2 cellular contexts compared by ENCODE assay signal in the genomic region with DNA sequence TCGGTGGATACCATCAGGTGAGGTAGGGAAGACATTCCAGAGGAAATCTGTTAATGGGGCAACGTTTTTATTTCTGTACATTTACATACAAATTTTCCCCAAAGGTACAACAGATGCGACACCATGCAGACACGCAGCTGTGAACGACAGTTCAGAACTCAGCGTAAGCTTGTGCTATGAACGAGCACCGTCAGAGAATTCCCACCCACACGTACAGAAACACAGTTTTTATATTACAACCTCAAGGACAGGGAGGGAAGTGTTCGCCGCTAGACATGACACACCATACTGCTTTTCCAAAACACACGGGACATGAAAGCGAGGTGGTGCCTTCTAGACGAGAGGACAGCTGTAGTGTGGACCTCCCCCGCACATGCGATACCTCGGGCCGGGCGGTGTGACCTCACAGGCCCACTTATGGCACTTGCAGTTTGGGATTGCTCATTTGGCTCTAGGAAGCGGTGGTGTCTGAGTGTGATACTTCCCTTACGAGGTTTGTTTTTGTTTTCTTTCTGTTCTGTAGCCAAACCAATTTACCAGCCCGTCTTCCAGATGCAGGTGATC.
A peak's percentile ranks its signal among the peaks of the same experiment; 100 is the strongest.
TF ChIP-seq lines count a peak whose summit lies in the region.

No MANE protein-coding gene starts in this region.

TF ChIP-seq in PFSK-1, 5 proteins besides CTCF, POLR2A, EP300 and RAD21 (continued from another document):
- TF ChIP-seq, protein P1, sequence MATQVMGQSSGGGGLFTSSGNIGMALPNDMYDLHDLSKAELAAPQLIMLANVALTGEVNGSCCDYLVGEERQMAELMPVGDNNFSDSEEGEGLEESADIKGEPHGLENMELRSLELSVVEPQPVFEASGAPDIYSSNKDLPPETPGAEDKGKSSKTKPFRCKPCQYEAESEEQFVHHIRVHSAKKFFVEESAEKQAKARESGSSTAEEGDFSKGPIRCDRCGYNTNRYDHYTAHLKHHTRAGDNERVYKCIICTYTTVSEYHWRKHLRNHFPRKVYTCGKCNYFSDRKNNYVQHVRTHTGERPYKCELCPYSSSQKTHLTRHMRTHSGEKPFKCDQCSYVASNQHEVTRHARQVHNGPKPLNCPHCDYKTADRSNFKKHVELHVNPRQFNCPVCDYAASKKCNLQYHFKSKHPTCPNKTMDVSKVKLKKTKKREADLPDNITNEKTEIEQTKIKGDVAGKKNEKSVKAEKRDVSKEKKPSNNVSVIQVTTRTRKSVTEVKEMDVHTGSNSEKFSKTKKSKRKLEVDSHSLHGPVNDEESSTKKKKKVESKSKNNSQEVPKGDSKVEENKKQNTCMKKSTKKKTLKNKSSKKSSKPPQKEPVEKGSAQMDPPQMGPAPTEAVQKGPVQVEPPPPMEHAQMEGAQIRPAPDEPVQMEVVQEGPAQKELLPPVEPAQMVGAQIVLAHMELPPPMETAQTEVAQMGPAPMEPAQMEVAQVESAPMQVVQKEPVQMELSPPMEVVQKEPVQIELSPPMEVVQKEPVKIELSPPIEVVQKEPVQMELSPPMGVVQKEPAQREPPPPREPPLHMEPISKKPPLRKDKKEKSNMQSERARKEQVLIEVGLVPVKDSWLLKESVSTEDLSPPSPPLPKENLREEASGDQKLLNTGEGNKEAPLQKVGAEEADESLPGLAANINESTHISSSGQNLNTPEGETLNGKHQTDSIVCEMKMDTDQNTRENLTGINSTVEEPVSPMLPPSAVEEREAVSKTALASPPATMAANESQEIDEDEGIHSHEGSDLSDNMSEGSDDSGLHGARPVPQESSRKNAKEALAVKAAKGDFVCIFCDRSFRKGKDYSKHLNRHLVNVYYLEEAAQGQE (IDR thresholded peaks at IDR 0.05; ENCODE audit: insufficient read depth in 1 of 2, low read depth in 2 of 2, low read length in 2 of 2): no peak

TF ChIP-seq in K562, 482 proteins besides CTCF, POLR2A, EP300 and RAD21 (continued from another document):
- TF ChIP-seq POLR2AphosphoS5 (IDR thresholded peaks at IDR 0.05; ENCODE audit: control insufficient read depth, insufficient read depth, low read depth, low read length) (peak; percentile 21; the same call in 1 of the 2 replicates), ZNF134 (CRISPR knock-in tag; conservative IDR thresholded peaks at IDR 0.05) (no peak), EHMT2 (IDR thresholded peaks at IDR 0.05) (no peak), RHOXF2B (CRISPR knock-in tag; conservative IDR thresholded peaks at IDR 0.05) (no peak), CBX3 (IDR thresholded peaks at IDR 0.05; ENCODE audit: borderline replicate concordance in 1 of 2, low read length in 2 of 2) (no peak), PRPF4 (IDR thresholded peaks at IDR 0.05; ENCODE audit: insufficient read depth, low read depth, low read length, poor library complexity, severe bottlenecking) (no peak), POLR2G (IDR thresholded peaks at IDR 0.05; ENCODE audit: low read depth, low read length) (no peak), BCOR (IDR thresholded peaks at IDR 0.05) (no peak), SUPT5H (IDR thresholded peaks at IDR 0.05) (peak; percentile 26; the same call in 1 of the 2 replicates), ZNF764 (CRISPR knock-in tag; IDR thresholded peaks at IDR 0.05; ENCODE audit: low read depth) (no peak), RAD51 (IDR thresholded peaks at IDR 0.05; ENCODE audit: borderline replicate concordance, low read depth) (no peak), ZNF589 (CRISPR knock-in tag; IDR thresholded peaks at IDR 0.05; ENCODE audit: low read depth) (no peak), CREB1 (IDR thresholded peaks at IDR 0.05) (no peak), CREB1 (CRISPR knock-in tag; IDR thresholded peaks at IDR 0.05) (no peak), ZNF316 (IDR thresholded peaks at IDR 0.05) (no peak), EWSR1 (IDR thresholded peaks at IDR 0.05; ENCODE audit: borderline replicate concordance, low read depth, partially characterized antibody) (no peak), ZFP1 (CRISPR knock-in tag; IDR thresholded peaks at IDR 0.05) (no peak), ZNF311 (CRISPR knock-in tag; IDR thresholded peaks at IDR 0.05) (no peak), SAFB2 (IDR thresholded peaks at IDR 0.05; ENCODE audit: borderline replicate concordance, low read depth, low read length, severe bottlenecking) (no peak), TGIF2 (CRISPR knock-in tag; IDR thresholded peaks at IDR 0.05) (no peak), IFI16 (CRISPR knock-in tag; IDR thresholded peaks at IDR 0.05) (no peak), MED1 (CRISPR knock-in tag; IDR thresholded peaks at IDR 0.05; ENCODE audit: borderline replicate concordance) (no peak), GABPB2 (CRISPR knock-in tag; conservative IDR thresholded peaks at IDR 0.05) (no peak), CREM (IDR thresholded peaks at IDR 0.05; ENCODE audit: low read depth) (peak; percentile 28; the same call in 1 of the 2 replicates), MCM5 (IDR thresholded peaks at IDR 0.05; ENCODE audit: low read depth) (no peak), ZFPM2 (CRISPR knock-in tag; IDR thresholded peaks at IDR 0.05) (no peak)
- TF ChIP-seq, protein P2, sequence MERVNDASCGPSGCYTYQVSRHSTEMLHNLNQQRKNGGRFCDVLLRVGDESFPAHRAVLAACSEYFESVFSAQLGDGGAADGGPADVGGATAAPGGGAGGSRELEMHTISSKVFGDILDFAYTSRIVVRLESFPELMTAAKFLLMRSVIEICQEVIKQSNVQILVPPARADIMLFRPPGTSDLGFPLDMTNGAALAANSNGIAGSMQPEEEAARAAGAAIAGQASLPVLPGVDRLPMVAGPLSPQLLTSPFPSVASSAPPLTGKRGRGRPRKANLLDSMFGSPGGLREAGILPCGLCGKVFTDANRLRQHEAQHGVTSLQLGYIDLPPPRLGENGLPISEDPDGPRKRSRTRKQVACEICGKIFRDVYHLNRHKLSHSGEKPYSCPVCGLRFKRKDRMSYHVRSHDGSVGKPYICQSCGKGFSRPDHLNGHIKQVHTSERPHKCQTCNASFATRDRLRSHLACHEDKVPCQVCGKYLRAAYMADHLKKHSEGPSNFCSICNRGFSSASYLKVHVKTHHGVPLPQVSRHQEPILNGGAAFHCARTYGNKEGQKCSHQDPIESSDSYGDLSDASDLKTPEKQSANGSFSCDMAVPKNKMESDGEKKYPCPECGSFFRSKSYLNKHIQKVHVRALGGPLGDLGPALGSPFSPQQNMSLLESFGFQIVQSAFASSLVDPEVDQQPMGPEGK (CRISPR knock-in tag; IDR thresholded peaks at IDR 0.05; ENCODE audit: borderline replicate concordance): no peak
- TF ChIP-seq, protein P3, sequence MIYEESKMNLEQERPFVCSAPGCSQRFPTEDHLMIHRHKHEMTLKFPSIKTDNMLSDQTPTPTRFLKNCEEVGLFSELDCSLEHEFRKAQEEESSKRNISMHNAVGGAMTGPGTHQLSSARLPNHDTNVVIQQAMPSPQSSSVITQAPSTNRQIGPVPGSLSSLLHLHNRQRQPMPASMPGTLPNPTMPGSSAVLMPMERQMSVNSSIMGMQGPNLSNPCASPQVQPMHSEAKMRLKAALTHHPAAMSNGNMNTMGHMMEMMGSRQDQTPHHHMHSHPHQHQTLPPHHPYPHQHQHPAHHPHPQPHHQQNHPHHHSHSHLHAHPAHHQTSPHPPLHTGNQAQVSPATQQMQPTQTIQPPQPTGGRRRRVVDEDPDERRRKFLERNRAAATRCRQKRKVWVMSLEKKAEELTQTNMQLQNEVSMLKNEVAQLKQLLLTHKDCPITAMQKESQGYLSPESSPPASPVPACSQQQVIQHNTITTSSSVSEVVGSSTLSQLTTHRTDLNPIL (CRISPR knock-in tag; IDR thresholded peaks at IDR 0.05): no peak
- TF ChIP-seq, protein P4, sequence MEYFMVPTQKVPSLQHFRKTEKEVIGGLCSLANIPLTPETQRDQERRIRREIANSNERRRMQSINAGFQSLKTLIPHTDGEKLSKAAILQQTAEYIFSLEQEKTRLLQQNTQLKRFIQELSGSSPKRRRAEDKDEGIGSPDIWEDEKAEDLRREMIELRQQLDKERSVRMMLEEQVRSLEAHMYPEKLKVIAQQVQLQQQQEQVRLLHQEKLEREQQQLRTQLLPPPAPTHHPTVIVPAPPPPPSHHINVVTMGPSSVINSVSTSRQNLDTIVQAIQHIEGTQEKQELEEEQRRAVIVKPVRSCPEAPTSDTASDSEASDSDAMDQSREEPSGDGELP (CRISPR knock-in tag; IDR thresholded peaks at IDR 0.05; ENCODE audit: borderline replicate concordance): peak; percentile 13; the same call in 1 of the 2 replicates
- TF ChIP-seq, protein P5, sequence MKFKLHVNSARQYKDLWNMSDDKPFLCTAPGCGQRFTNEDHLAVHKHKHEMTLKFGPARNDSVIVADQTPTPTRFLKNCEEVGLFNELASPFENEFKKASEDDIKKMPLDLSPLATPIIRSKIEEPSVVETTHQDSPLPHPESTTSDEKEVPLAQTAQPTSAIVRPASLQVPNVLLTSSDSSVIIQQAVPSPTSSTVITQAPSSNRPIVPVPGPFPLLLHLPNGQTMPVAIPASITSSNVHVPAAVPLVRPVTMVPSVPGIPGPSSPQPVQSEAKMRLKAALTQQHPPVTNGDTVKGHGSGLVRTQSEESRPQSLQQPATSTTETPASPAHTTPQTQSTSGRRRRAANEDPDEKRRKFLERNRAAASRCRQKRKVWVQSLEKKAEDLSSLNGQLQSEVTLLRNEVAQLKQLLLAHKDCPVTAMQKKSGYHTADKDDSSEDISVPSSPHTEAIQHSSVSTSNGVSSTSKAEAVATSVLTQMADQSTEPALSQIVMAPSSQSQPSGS (CRISPR knock-in tag; IDR thresholded peaks at IDR 0.05): no peak
